ENCODE assay signal across 10 cellular contexts in genomic region chr14:61470954-61471279, GRCh38.
DNase-seq lines count a peak whose midpoint lies in the region; ATAC-seq, FAIRE-seq and TF ChIP-seq lines count a peak whose summit lies in the region.
"Had no signal": no experiment of that assay in that cellular context is flagged by ENCODE, and none has a peak within 500 bp of the region (broad histone marks: within the 10 kb centered on the region; RNA-seq: fewer than 3 reads in every experiment).

No MANE protein-coding gene starts in this region.

- H3K9ac ChIP-seq in kidney (ENCODE audit: low read length in 2 of 2): peak overlapping the region in 1 of 2 donors; percentile 60

- H3K9me3 Mint-ChIP-seq in T-helper 2 cell treated with Interferon-gamma antibody and Interleukin-4, amounts not matched to agents 5 μg/mL and 100 μg/mL, for 36 hours: no peaks in the 10 kb centered on the region
- H3K9me3 Mint-ChIP-seq in activated T-helper 17 cell treated with anti-CD3 and anti-CD28 coated beads, Interleukin-2, amount 50 U/mL, for 72 hours: peaks cover 3% of the 10 kb centered on the region
- H3K9me3 Mint-ChIP-seq in stimulated activated naive CD8-positive, alpha-beta T cell treated with anti-CD3 and anti-CD28 coated beads, Interleukin-15, amount 100 ng/mL, for 72 hours: no peaks in the 10 kb centered on the region

- no peaks in the 10 kb centered on the region for H3K9me3 ChIP-seq in kidney (ENCODE audit: control insufficient read depth in 1 of 2, low read length in 2 of 2)

- no peak overlapping the region for H3K4me3 ChIP-seq in kidney (ENCODE audit: low read length in 2 of 2)

- peak overlapping the region; percentile 82 for H3K27ac Mint-ChIP-seq in T-helper 2 cell treated with Interferon-gamma antibody and Interleukin-4, amounts not matched to agents 5 μg/mL and 100 μg/mL, for 36 hours
- peak overlapping the region; percentile 94 for H3K27ac Mint-ChIP-seq in activated T-helper 17 cell treated with anti-CD3 and anti-CD28 coated beads, Interleukin-2, amount 50 U/mL, for 72 hours
- H3K27ac Mint-ChIP-seq in stimulated activated naive CD8-positive, alpha-beta T cell treated with anti-CD3 and anti-CD28 coated beads, Interleukin-15, amount 100 ng/mL, for 72 hours: peak overlapping the region; percentile 92 to 95

- H3K4me1 Mint-ChIP-seq in T-helper 2 cell treated with Interferon-gamma antibody and Interleukin-4, amounts not matched to agents 5 μg/mL and 100 μg/mL, for 36 hours (ENCODE audit: low read depth): peaks cover 59% of the 10 kb centered on the region
- H3K4me1 Mint-ChIP-seq in activated T-helper 17 cell treated with anti-CD3 and anti-CD28 coated beads, Interleukin-2, amount 50 U/mL, for 72 hours: peaks cover 64% of the 10 kb centered on the region
- H3K4me1 Mint-ChIP-seq in stimulated activated naive CD8-positive, alpha-beta T cell treated with anti-CD3 and anti-CD28 coated beads, Interleukin-15, amount 100 ng/mL, for 72 hours: peaks cover 94% of the 10 kb centered on the region

- no peak for ATAC-seq in activated T-helper 17 cell treated with anti-CD3 and anti-CD28 coated beads, Interleukin-2, amount 50 U/mL, for 72 hours (replicated peaks)
- no peak for ATAC-seq in stimulated activated naive CD8-positive, alpha-beta T cell treated with anti-CD3 and anti-CD28 coated beads, Interleukin-15, amount 100 ng/mL, for 72 hours

- H3K27me3 Mint-ChIP-seq in T-helper 2 cell treated with Interferon-gamma antibody and Interleukin-4, amounts not matched to agents 5 μg/mL and 100 μg/mL, for 36 hours (ENCODE audit: low read depth): no peaks in the 10 kb centered on the region
- no peaks in the 10 kb centered on the region for H3K27me3 Mint-ChIP-seq in activated T-helper 17 cell treated with anti-CD3 and anti-CD28 coated beads, Interleukin-2, amount 50 U/mL, for 72 hours
- H3K27me3 Mint-ChIP-seq in stimulated activated naive CD8-positive, alpha-beta T cell treated with anti-CD3 and anti-CD28 coated beads, Interleukin-15, amount 100 ng/mL, for 72 hours: no peaks in the 10 kb centered on the region

- H3K36me3 Mint-ChIP-seq in T-helper 2 cell treated with Interferon-gamma antibody and Interleukin-4, amounts not matched to agents 5 μg/mL and 100 μg/mL, for 36 hours (ENCODE audit: low read depth): peaks cover 62% of the 10 kb centered on the region
- H3K36me3 Mint-ChIP-seq in activated T-helper 17 cell treated with anti-CD3 and anti-CD28 coated beads, Interleukin-2, amount 50 U/mL, for 72 hours (ENCODE audit: low read depth): peaks cover 93% of the 10 kb centered on the region

- no peaks in the 10 kb centered on the region for H3K36me3 ChIP-seq in kidney (ENCODE audit: control insufficient read depth in 1 of 2, insufficient read depth in 2 of 2, low read length in 2 of 2)

- no peak for DNase-seq in T-helper 2 cell treated with Interferon-gamma antibody and Interleukin-4, amounts not matched to agents 5 μg/mL and 100 μg/mL, for 36 hours (ENCODE audit: low spot score)
- DNase-seq in T-helper 2 cell (no peak), kidney (no peak), GM13977 (ENCODE audit: low spot score) (no peak), midbrain (lab: John Stamatoyannopoulos, UW) (no peak), iPS-NIHi11 (ENCODE audit: low spot score) (no peak)
- no peak for DNase-seq in stimulated activated naive CD8-positive, alpha-beta T cell treated with anti-CD3 and anti-CD28 coated beads, Interleukin-15, amount 100 ng/mL, for 72 hours
- DNase-seq: NCI-H146 had no signal

- H3K4me1 ChIP-seq in kidney (ENCODE audit: control insufficient read depth in 1 of 2, insufficient read depth in 1 of 2, low read depth in 1 of 2, low read length in 2 of 2): peaks cover 14 to 20% of the 10 kb centered on the region in 2 donors

- in situ Hi-C loops in GM13977 (cut with MboI; ENCODE audit: low pct_unique_long_range_greater_than_20kb, low sequenced_read_pairs, unreplicated experiment): no loop called here

- TF ChIP-seq CTCF in kidney (IDR thresholded peaks at IDR 0.05; ENCODE audit: borderline replicate concordance, extremely low read depth, insufficient read depth) (no peak), GM13977 (IDR thresholded peaks at IDR 0.05; ENCODE audit: extremely low read depth, insufficient read depth, missing control alignments) (no peak)

- peak overlapping the region; percentile 67 to 88 for H3K27ac ChIP-seq in kidney (ENCODE audit: low read depth in 2 of 2, low read length in 2 of 2)

- intact Hi-C loops in kidney (cut with DNase I): no loop called here

- FAIRE-seq in kidney (lab: Jason Lieb, UNC): no peak
- FAIRE-seq: A204.1 had no signal

- peak overlapping the region; percentile 84 for H3K4me3 Mint-ChIP-seq in T-helper 2 cell treated with Interferon-gamma antibody and Interleukin-4, amounts not matched to agents 5 μg/mL and 100 μg/mL, for 36 hours
- peak overlapping the region; percentile 84 for H3K4me3 Mint-ChIP-seq in activated T-helper 17 cell treated with anti-CD3 and anti-CD28 coated beads, Interleukin-2, amount 50 U/mL, for 72 hours
- H3K4me3 Mint-ChIP-seq in stimulated activated naive CD8-positive, alpha-beta T cell treated with anti-CD3 and anti-CD28 coated beads, Interleukin-15, amount 100 ng/mL, for 72 hours: peak overlapping the region; percentile 66 to 88
